In the genomic region with DNA sequence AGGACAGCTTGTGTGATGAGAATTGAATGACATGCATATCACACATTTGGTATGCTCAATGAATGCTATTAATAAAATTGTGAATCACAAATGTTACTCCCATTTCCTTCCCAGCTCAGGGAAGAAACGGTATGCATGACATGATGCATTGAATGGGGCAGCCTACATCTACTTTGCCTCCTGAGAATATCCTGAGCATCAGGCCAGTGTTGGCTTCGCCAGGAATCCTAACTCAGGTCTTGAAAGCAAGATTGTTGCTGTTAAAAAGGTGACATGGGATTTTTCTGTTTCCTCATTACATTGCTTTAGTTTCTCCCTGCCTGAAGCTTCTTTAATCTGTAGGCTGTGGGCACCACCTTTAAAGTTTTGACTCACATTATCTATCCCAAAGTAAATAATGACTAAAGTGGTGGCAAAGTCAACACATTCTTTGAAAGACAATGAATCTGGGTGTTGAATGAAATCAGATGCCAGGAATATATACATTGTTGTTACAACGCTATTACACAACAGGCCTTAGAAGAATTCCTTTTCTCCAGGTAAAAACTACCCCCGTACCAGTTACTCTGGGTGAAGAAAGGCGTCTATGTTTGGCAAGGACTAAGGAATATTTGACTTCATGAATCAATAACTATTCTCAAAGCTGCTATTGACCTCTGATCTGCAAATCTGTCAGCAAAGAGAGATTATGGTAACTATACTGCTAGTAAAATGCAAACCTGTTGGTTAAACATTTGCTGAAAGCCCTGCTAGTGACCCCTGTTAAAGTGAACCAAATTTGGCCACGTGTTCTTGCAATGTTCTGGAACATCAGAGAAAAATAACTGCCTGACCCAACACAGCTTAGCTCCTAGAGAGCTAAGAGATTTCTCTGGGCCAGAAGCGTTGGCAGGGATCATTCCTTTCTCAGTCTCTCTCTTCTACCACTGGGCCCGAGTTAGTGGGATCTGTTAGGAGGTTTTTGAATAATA, we compare ENCODE assay signal across 15 cellular contexts. TPM values are rescaled to one million over a fixed set of nuclear protein-coding genes. Genes with fewer than 3 reads are reported as not detected.
DNase-seq lines count a peak whose midpoint lies in the region; ATAC-seq, FAIRE-seq and TF ChIP-seq lines count a peak whose summit lies in the region.
"Had no signal": no experiment of that assay in that cellular context is flagged by ENCODE, and none has a peak within 500 bp of the region (broad histone marks: within the 10 kb centered on the region; RNA-seq: fewer than 3 reads in every experiment).

No MANE protein-coding gene starts in this region.

- no peaks in the 10 kb centered on the region for H3K4me1 Mint-ChIP-seq in stimulated activated effector memory CD8-positive, alpha-beta T cell treated with anti-CD3 and anti-CD28 coated beads, Interleukin-12 subunit alpha, Interleukin-12 subunit beta, amount 100 ng/mL, for 72 hours
- H3K4me1 Mint-ChIP-seq in activated CD4-positive, alpha-beta memory T cell treated with anti-CD3 and anti-CD28 coated beads, Interleukin-2, amount 10 ng/mL, durations not matched to agents 7 days and 5 days, result no peaks in the 10 kb centered on the region
- H3K4me1 Mint-ChIP-seq: activated CD4-positive, alpha-beta T cell treated with anti-CD3 and anti-CD28 coated beads, Interleukin-2, amount 10 ng/mL, durations not matched to agents 24 days and 14 days had no signal

- peak overlapping the region; percentile 60 for H3K4me2 ChIP-seq in HepG2 (ENCODE audit: low read depth, low read length)

- H3K36me3 ChIP-seq in HUES64 (ENCODE audit: insufficient read depth, low read length), result no peaks in the 10 kb centered on the region
- no peaks in the 10 kb centered on the region for H3K36me3 ChIP-seq in body of pancreas (replicated peaks in 1 of 2; ENCODE audit: insufficient read depth in 1 of 2, low read depth in 2 of 2)
- no peaks in the 10 kb centered on the region for H3K36me3 ChIP-seq in HepG2 (replicated peaks in 1 of 2; ENCODE audit: control insufficient read depth in 1 of 2, insufficient read depth in 2 of 2, low read length in 2 of 2)
- H3K36me3 ChIP-seq: BE2C had no signal

- H3K4me1 ChIP-seq in HUES64 (ENCODE audit: insufficient read depth, low read length), result peaks cover 11% of the 10 kb centered on the region
- H3K4me1 ChIP-seq in body of pancreas, result peaks cover 14% of the 10 kb centered on the region
- peaks cover 95% of the 10 kb centered on the region for H3K4me1 ChIP-seq in HepG2 (ENCODE audit: insufficient read depth, low read length)
- H3K4me1 ChIP-seq: BE2C, psoas muscle had no signal

- TF ChIP-seq EP300 in HepG2 (IDR thresholded peaks at IDR 0.05; ENCODE audit: low read depth in 2 of 2, low read length in 2 of 2), result peak; percentile 81 to 98
- peak; percentile 98 for TF ChIP-seq EP300 in HepG2 (CRISPR knock-in tag; IDR thresholded peaks at IDR 0.05; ENCODE audit: borderline replicate concordance)

- POLR2A ChIA-PET in HepG2 (lab: Yijun Ruan, JAX), result interaction anchor here (0.8 to 2.2 kb wide), 14 partner anchors 9 to 403 kb away, joined by 3 to 14 read pairs (median 5); a partner anchor contains a TSS
- POLR2A ChIA-PET in activated CD4-positive, alpha-beta memory T cell treated with anti-CD3 and anti-CD28 coated beads, Interleukin-2, amount 10 ng/mL, durations not matched to agents 7 days and 5 days (lab: Charles Lee), result no interaction called here

- H2AFZ ChIP-seq in HepG2 (ENCODE audit: low read length), result no peak overlapping the region

- CTCF ChIA-PET in HepG2 (lab: Yijun Ruan, JAX; ENCODE audit: low intra/inter-chr PET ratio, low total read pairs), result no interaction called here
- CTCF ChIA-PET in activated CD4-positive, alpha-beta memory T cell treated with anti-CD3 and anti-CD28 coated beads, Interleukin-2, amount 10 ng/mL, durations not matched to agents 7 days and 5 days (lab: Charles Lee), result no interaction called here

- in situ Hi-C loops in Caki2 (cut with HindIII; ENCODE audit: low pct_unique_long_range_greater_than_20kb, low sequenced_read_pairs), result no loop called here
- in situ Hi-C loops in HepG2 (cut with HindIII; ENCODE audit: extremely low pct_ligation_motif_present, low pct_unique_long_range_greater_than_20kb), result loop anchor here (25.0 kb wide), 1 partner anchor 649 kb away; a partner anchor contains a TSS

- H3K27me3 Mint-ChIP-seq in activated CD4-positive, alpha-beta memory T cell treated with anti-CD3 and anti-CD28 coated beads, Interleukin-2, amount 10 ng/mL, durations not matched to agents 7 days and 5 days, result peaks cover 17% of the 10 kb centered on the region

- no peaks in the 10 kb centered on the region for H4K20me1 ChIP-seq in HepG2 (ENCODE audit: insufficient read depth, low read length)

- TF ChIP-seq RAD21 in HepG2 (CRISPR knock-in tag; IDR thresholded peaks at IDR 0.05), result no peak

- no peak overlapping the region for H3K27ac Mint-ChIP-seq in stimulated activated effector memory CD8-positive, alpha-beta T cell treated with anti-CD3 and anti-CD28 coated beads, Interleukin-12 subunit alpha, Interleukin-12 subunit beta, amount 100 ng/mL, for 72 hours
- no peak overlapping the region for H3K27ac Mint-ChIP-seq in activated CD4-positive, alpha-beta memory T cell treated with anti-CD3 and anti-CD28 coated beads, Interleukin-2, amount 10 ng/mL, durations not matched to agents 7 days and 5 days
- H3K27ac Mint-ChIP-seq: activated CD4-positive, alpha-beta T cell treated with anti-CD3 and anti-CD28 coated beads, Interleukin-2, amount 10 ng/mL, durations not matched to agents 24 days and 14 days had no signal

- peaks cover 16% of the 10 kb centered on the region for H3K9me3 ChIP-seq in HUES64 (ENCODE audit: insufficient read depth, low read depth, low read length)
- H3K9me3 ChIP-seq in body of pancreas, result no peaks in the 10 kb centered on the region
- H3K9me3 ChIP-seq in HepG2 (ENCODE audit: low read length), result peaks cover 8% of the 10 kb centered on the region
- H3K9me3 ChIP-seq: BE2C had no signal

- H3K36me3 Mint-ChIP-seq in stimulated activated effector memory CD8-positive, alpha-beta T cell treated with anti-CD3 and anti-CD28 coated beads, Interleukin-12 subunit alpha, Interleukin-12 subunit beta, amount 100 ng/mL, for 72 hours, result no peaks in the 10 kb centered on the region
- H3K36me3 Mint-ChIP-seq in activated CD4-positive, alpha-beta memory T cell treated with anti-CD3 and anti-CD28 coated beads, Interleukin-2, amount 10 ng/mL, durations not matched to agents 7 days and 5 days (ENCODE audit: low read depth), result no peaks in the 10 kb centered on the region

- no TSS peak for BruUV-seq in HepG2 (replicated peaks; lab: Mats Ljungman, UMichigan)

- H3K27ac ChIP-seq in HUES64 (ENCODE audit: low read depth, low read length) (peak overlapping the region; percentile 45; the same call in 1 of the 2 replicates), body of pancreas (peak overlapping the region in 3 of 4 donors; percentile 37 to 59 (median 39)), HepG2 (ENCODE audit: extremely low read length, insufficient read depth, low read length) (peak overlapping the region; percentile 70)
- H3K27ac ChIP-seq: psoas muscle had no signal

- no peaks in the 10 kb centered on the region for H3K79me2 ChIP-seq in HepG2 (ENCODE audit: insufficient read depth, low read length)

- H3K27me3 ChIP-seq in HUES64 (ENCODE audit: insufficient read depth, low read length) (no peaks in the 10 kb centered on the region), body of pancreas (no peaks in the 10 kb centered on the region), HepG2 (ENCODE audit: control insufficient read depth in 1 of 2, insufficient read depth in 2 of 2, low read length in 2 of 2) (no peaks in the 10 kb centered on the region)
- H3K27me3 ChIP-seq: BE2C had no signal

- H3K9me3 Mint-ChIP-seq in stimulated activated effector memory CD8-positive, alpha-beta T cell treated with anti-CD3 and anti-CD28 coated beads, Interleukin-12 subunit alpha, Interleukin-12 subunit beta, amount 100 ng/mL, for 72 hours, result peaks cover 5% of the 10 kb centered on the region
- H3K9me3 Mint-ChIP-seq in activated CD4-positive, alpha-beta memory T cell treated with anti-CD3 and anti-CD28 coated beads, Interleukin-2, amount 10 ng/mL, durations not matched to agents 7 days and 5 days, result no peaks in the 10 kb centered on the region
- H3K9me3 Mint-ChIP-seq: activated CD4-positive, alpha-beta T cell treated with anti-CD3 and anti-CD28 coated beads, Interleukin-2, amount 10 ng/mL, durations not matched to agents 24 days and 14 days had no signal

- TF ChIP-seq POLR2A in body of pancreas (IDR thresholded peaks at IDR 0.05) (no peak), HepG2 (IDR thresholded peaks at IDR 0.05; ENCODE audit: insufficient read depth in 1 of 2, low read depth in 2 of 2, low read length in 2 of 2) (no peak)

- TF ChIP-seq CTCF in body of pancreas (IDR thresholded peaks at IDR 0.05) (no peak), HepG2 (CRISPR knock-in tag; IDR thresholded peaks at IDR 0.05) (no peak)

- H3K9ac ChIP-seq in HUES64 (ENCODE audit: low read depth, low read length) (no peak overlapping the region), HepG2 (ENCODE audit: insufficient read depth, low read depth, low read length) (peak overlapping the region; percentile 49)

- H3K4me3 Mint-ChIP-seq in stimulated activated effector memory CD8-positive, alpha-beta T cell treated with anti-CD3 and anti-CD28 coated beads, Interleukin-12 subunit alpha, Interleukin-12 subunit beta, amount 100 ng/mL, for 72 hours, result no peak overlapping the region
- no peak overlapping the region for H3K4me3 Mint-ChIP-seq in activated CD4-positive, alpha-beta memory T cell treated with anti-CD3 and anti-CD28 coated beads, Interleukin-2, amount 10 ng/mL, durations not matched to agents 7 days and 5 days
- H3K4me3 Mint-ChIP-seq: activated CD4-positive, alpha-beta T cell treated with anti-CD3 and anti-CD28 coated beads, Interleukin-2, amount 10 ng/mL, durations not matched to agents 24 days and 14 days had no signal

- DNase-seq in Caki2 (ENCODE audit: low read depth) (peak; percentile 6), body of pancreas (peak in 1 of 4 donors; percentile 15), HepG2 (ENCODE audit: low spot score) (peak; percentile 99)
- no peak for DNase-seq in activated naive CD4-positive, alpha-beta T cell treated with Interleukin-2 at 50 U/mL for 16 hours
- no peak for DNase-seq in stimulated activated effector memory CD8-positive, alpha-beta T cell treated with anti-CD3 and anti-CD28 coated beads, Interleukin-12 subunit alpha, Interleukin-12 subunit beta, amount 100 ng/mL, for 72 hours (ENCODE audit: low spot score in 2 of 2)
- DNase-seq in activated CD4-positive, alpha-beta memory T cell treated with anti-CD3 and anti-CD28 coated beads, Interleukin-2, amount 10 ng/mL, durations not matched to agents 7 days and 5 days, result no peak
- DNase-seq in activated CD4-positive, CD25-positive, alpha-beta regulatory T cell (lab: John Stamatoyannopoulos, UW), result no peak
- DNase-seq: activated CD4-positive, alpha-beta T cell treated with anti-CD3 and anti-CD28 coated beads, Interleukin-2, amount 10 ng/mL, durations not matched to agents 24 days and 14 days; activated effector memory CD4-positive, alpha-beta T cell treated with anti-CD3 and anti-CD28 coated beads, Interleukin-2, amount 50 U/mL, for 16 hours; BE2C; cerebellar nuclear complex; KBM-7; psoas muscle had no signal

- FAIRE-seq in HepG2 (lab: Jason Lieb, UNC), result peak; percentile 97

- intact Hi-C loops in body of pancreas (cut with DNase I) (no loop called here), HepG2 (cut with micrococcal nuclease; ENCODE audit: unreplicated experiment) (loop anchor here (1.0 to 5.0 kb wide), 3 partner anchors 30 to 401 kb away; no protein-coding TSS in a partner anchor)

- no peak overlapping the region for H3K4me3 ChIP-seq in HUES64 (ENCODE audit: low read length)
- H3K4me3 ChIP-seq in body of pancreas, result no peak overlapping the region
- H3K4me3 ChIP-seq in HepG2 (replicated peaks in 1 of 3; ENCODE audit: insufficient read depth in 1 of 3, low read depth in 2 of 3, low read length in 3 of 3), result peak overlapping the region in 1 of 3 experiments; percentile 19; a peak in 1 of 6 replicates
- H3K4me3 ChIP-seq: lung, psoas muscle had no signal

- WGBS in HUES64, result 55% methylated on average over 5 of the region's 8 CpGs
- WGBS in body of pancreas, 2 donors, result 25 to 28% methylated on average over 8 of the region's 8 CpGs
- 2% methylated on average over 8 of the region's 8 CpGs for WGBS in HepG2 (ENCODE audit: low lambda C conversion rate)

- ATAC-seq in body of pancreas, result peak; percentile 70
- peak; percentile 87 for ATAC-seq in HepG2
- no peak for ATAC-seq in stimulated activated effector memory CD8-positive, alpha-beta T cell treated with anti-CD3 and anti-CD28 coated beads, Interleukin-12 subunit alpha, Interleukin-12 subunit beta, amount 100 ng/mL, for 72 hours

RNA-seq across cellular contexts. Expression of a gene that starts 30.5 kb away (rescaled TPM):
- total RNA-seq in Caki2 (2014; rRNA removed; shearing (Covaris generic); ENCODE audit: low replicate concordance), result 39.1 and 47.8 TPM in 2 replicates
- 30.1 TPM for polyA plus RNA-seq in HUES64 (2013, experiment 1 of 2)
- 39.2 TPM for polyA plus RNA-seq in HUES64 (2013, experiment 2 of 2)
- total RNA-seq in body of pancreas, result 100 to 1,000 TPM; 105 to 108 TPM
- total RNA-seq in HepG2 (2016; rRNA removed; fragmentation: Illumina TruSeq; extraction: Trizol), result 155 and 168 TPM in 2 replicates
- total RNA-seq in HepG2 (2016; cell fraction: cytosol; rRNA removed; fragmentation: Illumina TruSeq; extraction: Trizol; ENCODE audit: low read depth), result 227 and 244 TPM in 2 replicates
- 149 and 168 TPM in 2 replicates for total RNA-seq in HepG2 (2016; cell fraction: insoluble cytoplasmic fraction; rRNA removed; fragmentation: Illumina TruSeq; extraction: Trizol)
- 283 and 312 TPM in 2 replicates for total RNA-seq in HepG2 (2016; cell fraction: membrane; rRNA removed; fragmentation: Illumina TruSeq; extraction: Trizol)
- total RNA-seq in HepG2 (2016; cell fraction: nucleus; rRNA removed; fragmentation: Illumina TruSeq; extraction: Trizol), result 149 and 177 TPM in 2 replicates
- polyA plus RNA-seq in HepG2 (2011; rRNA removed), result 390 and 395 TPM in 2 replicates
- 327 and 388 TPM in 2 replicates for polyA plus RNA-seq in HepG2 (2011; cell fraction: cytosol; rRNA removed)
- polyA plus RNA-seq in HepG2 (2011; cell fraction: nucleus; rRNA removed), result 350 and 369 TPM in 2 replicates
- 315 and 342 TPM in 2 replicates for polyA plus RNA-seq in HepG2 (2012)
- 321 and 361 TPM in 2 replicates for polyA plus RNA-seq in HepG2 (2016; cell fraction: cytosol; fragmentation: Illumina TruSeq; extraction: Trizol; ENCODE audit: low read depth)
- polyA plus RNA-seq in HepG2 (2016; cell fraction: insoluble cytoplasmic fraction; fragmentation: Illumina TruSeq; extraction: Trizol; ENCODE audit: low read depth), result 177 and 180 TPM in 2 replicates
- 294 and 314 TPM in 2 replicates for polyA plus RNA-seq in HepG2 (2016; cell fraction: membrane; fragmentation: Illumina TruSeq; extraction: Trizol; ENCODE audit: low read depth)
- 244 and 256 TPM in 2 replicates for polyA plus RNA-seq in HepG2 (2016; cell fraction: nucleus; fragmentation: Illumina TruSeq; extraction: Trizol; ENCODE audit: insufficient read depth, low read depth)
- polyA minus RNA-seq in HepG2 (2011; rRNA and poly(A)+ RNA removed; ENCODE audit: low replicate concordance), result 51.4 and 283 TPM in 2 replicates
- polyA minus RNA-seq in HepG2 (2011; cell fraction: cytosol; rRNA and poly(A)+ RNA removed), result 167 and 173 TPM in 2 replicates
- polyA minus RNA-seq in HepG2 (2011; cell fraction: nucleus; rRNA and poly(A)+ RNA removed), result 477 and 524 TPM in 2 replicates
- 1 to 10 TPM; 4.6 to 5.8 TPM for total RNA-seq in activated CD4-positive, alpha-beta memory T cell treated with anti-CD3 and anti-CD28 coated beads, Interleukin-2, amount 10 ng/mL, durations not matched to agents 7 days and 5 days

Comparison
In these comparisons a context has a peak if more than half of its experiments do, and no peak if none do; other contexts are left out.
1. DNase-seq: peak in Caki2 (single experiment) and HepG2 (single experiment); none in activated naive CD4-positive, alpha-beta T cell treated with Interleukin-2 at 50 U/mL for 16 hours (single experiment), stimulated activated effector memory CD8-positive, alpha-beta T cell treated with anti-CD3 and anti-CD28 coated beads, Interleukin-12 subunit alpha, Interleukin-12 subunit beta, amount 100 ng/mL, for 72 hours (0 of 2), activated CD4-positive, alpha-beta memory T cell treated with anti-CD3 and anti-CD28 coated beads, Interleukin-2, amount 10 ng/mL, durations not matched to agents 7 days and 5 days (single experiment) and activated CD4-positive, CD25-positive, alpha-beta regulatory T cell (0 of 4).
2. Peak in every context shown above with its lines, with median percentiles within 50 percentile points of each other: H3K27ac ChIP-seq.